18 cellular contexts compared by ENCODE assay signal in the genomic region with DNA sequence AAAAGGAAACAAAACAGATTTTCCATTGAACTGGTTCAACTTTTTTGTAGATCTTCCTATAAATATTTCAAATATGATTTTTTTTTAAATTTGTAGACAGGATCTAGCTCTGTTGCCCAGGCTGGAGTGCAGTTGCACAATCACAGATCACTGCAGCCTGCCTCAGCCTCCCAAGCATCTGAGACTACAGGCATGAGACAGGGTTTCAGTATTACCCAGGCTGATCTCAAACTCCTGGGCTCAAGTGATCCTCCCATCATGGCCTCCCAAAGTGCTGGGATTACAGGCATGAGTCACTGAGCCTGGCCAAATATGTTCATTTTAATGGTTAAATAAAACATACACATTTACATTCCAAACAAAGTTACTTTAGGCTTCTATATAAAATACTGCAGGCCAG. TPM values are rescaled to one million over a fixed set of nuclear protein-coding genes. Genes with fewer than 3 reads are reported as not detected.
"Had no signal": no experiment of that assay in that cellular context is flagged by ENCODE, and none has a peak within 500 bp of the region (broad histone marks: within the 10 kb centered on the region; RNA-seq: fewer than 3 reads in every experiment).

No MANE protein-coding gene starts in this region.

- DNase-seq: activated B cell treated with CpG ODN at 0.5 μM for 24 hours; activated gamma-delta T cell; activated T-cell treated with anti-CD3 and anti-CD28 coated beads, Interleukin-2, amount 50 U/mL, for 4 hours; dermis blood vessel endothelial cell; effector memory CD8-positive, alpha-beta T cell; gastrocnemius medialis; left colon; lower lobe of right lung; nucleus accumbens had no signal

- H3K27me3 Mint-ChIP-seq: activated B cell treated with CpG ODN at 0.5 μM for 24 hours; effector memory CD8-positive, alpha-beta T cell had no signal

- H3K9me3 ChIP-seq: ascending aorta, breast epithelium, gastrocnemius medialis, lower lobe of right lung, thoracic aorta, upper lobe of right lung had no signal

- FAIRE-seq: islet of Langerhans had no signal

- H3K4me1 ChIP-seq: ascending aorta, breast epithelium, gastrocnemius medialis, lower lobe of right lung, upper lobe of right lung had no signal

- H3K27ac ChIP-seq: ascending aorta, breast epithelium, gastrocnemius medialis, lower lobe of right lung, skin epidermis, thoracic aorta, upper lobe of right lung had no signal

- ATAC-seq: effector memory CD8-positive, alpha-beta T cell; gastrocnemius medialis; left colon; lower lobe of right lung; upper lobe of right lung had no signal

- H3K4me3 Mint-ChIP-seq: activated B cell treated with CpG ODN at 0.5 μM for 24 hours; activated T-cell treated with anti-CD3 and anti-CD28 coated beads, Interleukin-2, amount 50 U/mL, for 4 hours; effector memory CD8-positive, alpha-beta T cell; nephron had no signal

- H3K4me3 ChIP-seq: ascending aorta, breast epithelium, gastrocnemius medialis, lower lobe of right lung, skin epidermis, thoracic aorta, upper lobe of right lung had no signal

- H3K4me1 Mint-ChIP-seq: activated B cell treated with CpG ODN at 0.5 μM for 24 hours, nephron had no signal

- H3K9me3 Mint-ChIP-seq: activated B cell treated with CpG ODN at 0.5 μM for 24 hours; activated T-cell treated with anti-CD3 and anti-CD28 coated beads, Interleukin-2, amount 50 U/mL, for 4 hours; effector memory CD8-positive, alpha-beta T cell; nephron had no signal

- H3K36me3 ChIP-seq: breast epithelium had no signal

- H3K27me3 ChIP-seq: ascending aorta, breast epithelium, gastrocnemius medialis, upper lobe of right lung had no signal

- H3K27ac Mint-ChIP-seq: activated B cell treated with CpG ODN at 0.5 μM for 24 hours; effector memory CD8-positive, alpha-beta T cell; nephron had no signal

RNA-seq across cellular contexts. Expression of a gene that starts 42.0 kb away (rescaled TPM):
- total RNA-seq: activated B cell treated with CpG ODN at 0.5 μM for 24 hours; activated T-cell treated with anti-CD3 and anti-CD28 coated beads, Interleukin-2, amount 50 U/mL, for 4 hours; ascending aorta; chondrocyte; gastrocnemius medialis; T-helper 1 cell treated with Interleukin-12 subunit alpha and Interleukin-12 subunit beta and Interleukin-4 antibody, amounts not matched to agents 30 ng/mL and 1 ng/mL, for 36 hours had no signal
